8 cellular contexts compared by ENCODE assay signal in the genomic region with DNA sequence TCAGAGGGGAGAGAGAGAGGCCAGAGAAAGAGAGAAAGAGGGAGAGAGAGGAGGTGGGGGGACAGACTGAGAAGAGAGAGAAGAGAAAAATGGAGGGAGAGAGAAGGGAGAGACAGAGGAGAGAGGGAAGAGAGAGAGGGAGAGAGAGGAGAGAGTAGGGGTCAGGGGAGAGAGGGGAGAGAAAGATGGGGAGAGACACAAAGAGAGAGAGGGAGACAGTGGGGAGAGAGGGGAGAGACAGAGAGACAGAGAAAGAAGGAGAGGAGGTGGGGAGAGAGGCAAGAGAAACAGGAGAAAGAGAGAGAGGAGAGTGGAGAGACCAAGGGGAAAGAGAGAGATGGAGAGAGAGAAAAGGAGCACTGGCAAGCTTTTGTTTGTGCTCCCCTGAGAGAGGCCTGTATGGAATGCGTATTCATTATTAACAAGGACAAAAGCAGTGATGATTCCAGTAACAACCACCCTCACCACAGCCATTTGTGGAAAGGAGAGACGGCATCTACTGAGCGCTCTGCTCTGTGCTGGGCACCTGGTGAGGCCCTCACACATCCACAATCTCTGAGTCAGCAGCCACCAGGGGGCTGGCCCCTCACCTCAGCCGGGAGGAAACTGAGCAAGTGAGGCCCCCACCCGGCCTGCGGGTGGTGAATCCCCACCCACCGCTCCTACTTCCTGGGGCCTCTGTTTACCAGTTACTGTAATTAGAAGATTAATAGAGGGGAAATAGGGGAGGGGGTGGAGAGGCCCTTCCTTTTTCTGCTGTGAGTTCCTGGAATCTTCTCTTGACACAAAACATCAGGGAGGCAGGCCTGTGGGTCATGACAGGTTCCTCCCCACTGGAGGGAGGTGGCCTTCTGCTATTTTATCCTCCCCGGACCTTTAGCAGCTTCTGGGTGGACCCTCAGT. TPM values are rescaled to one million over a fixed set of nuclear protein-coding genes. Genes with fewer than 3 reads are reported as not detected.
DNase-seq lines count a peak whose midpoint lies in the region; TF ChIP-seq lines count a peak whose summit lies in the region.

No MANE protein-coding gene starts in this region.

- H3K4me1 Mint-ChIP-seq in IgD-negative memory B cell: peaks cover 11 to 28% (median 20%) of the 10 kb centered on the region in 3 donors

- no peaks in the 10 kb centered on the region for H3K9me3 Mint-ChIP-seq in IgD-negative memory B cell

- CTCF ChIA-PET in HEK293T (lab: Yijun Ruan, JAX): interaction anchor here (0.7 to 0.9 kb wide), 2 partner anchors 14 to 40 kb away, joined by 3 to 4 read pairs; no protein-coding TSS in a partner anchor

- POLR2A ChIA-PET in HEK293T (lab: Yijun Ruan, JAX): interaction anchor here (1.1 to 1.4 kb wide), 2 partner anchors 19 to 26 kb away, joined by 3 to 5 read pairs; no protein-coding TSS in a partner anchor

- H3K36me3 Mint-ChIP-seq in IgD-negative memory B cell: no peaks in the 10 kb centered on the region

- peak overlapping the region in 3 of 4 donors; percentile 30 to 76 (median 65) for H3K4me3 Mint-ChIP-seq in IgD-negative memory B cell

- H3K27ac Mint-ChIP-seq in IgD-negative memory B cell: peak overlapping the region in 2 of 3 donors; percentile 63 to 83

- H3K27me3 Mint-ChIP-seq in IgD-negative memory B cell: peaks cover 7% of the 10 kb centered on the region

- TF ChIP-seq POLR2A in erythroblast (IDR thresholded peaks at IDR 0.05; ENCODE audit: low read length): no peak

- peak; percentile 59 for DNase-seq in activated CD4-positive, alpha-beta T cell treated with anti-CD3 and anti-CD28 coated beads, Interleukin-2, amount 50 U/mL, for 1 hour
- peak; percentile 69 to 71 for DNase-seq in erythroblast (lab: John Stamatoyannopoulos, UW)
- DNase-seq in stimulated activated CD4-positive, alpha-beta T cell treated with anti-CD3 and anti-CD28 coated beads, TNF-alpha, amount 100 ng/mL, for 24 hours (ENCODE audit: low read depth in 3 of 3): peak; percentile 52 to 85 (median 60)
- no peak for DNase-seq in DMS53 (lab: John Stamatoyannopoulos, UW)
- no peak for DNase-seq in HEK293T (ENCODE audit: extremely low spot score)
- DNase-seq in kidney tubule cell (ENCODE audit: low spot score): no peak
- no peak for DNase-seq in NOMO-1 (lab: John Stamatoyannopoulos, UW; ENCODE audit: unreplicated experiment in 2 of 2)

TF ChIP-seq in HEK293T, 16 proteins besides CTCF, POLR2A, EP300 and RAD21:
- TF ChIP-seq TARDBP (IDR thresholded peaks at IDR 0.05) (no peak), BHLHE40 (IDR thresholded peaks at IDR 0.05; ENCODE audit: borderline replicate concordance) (no peak), FOXA1 (IDR thresholded peaks at IDR 0.05) (no peak), SUZ12 (IDR thresholded peaks at IDR 0.05) (no peak), FOXK2 (IDR thresholded peaks at IDR 0.05) (no peak), ZNF384 (IDR thresholded peaks at IDR 0.05) (no peak), NFRKB (IDR thresholded peaks at IDR 0.05) (no peak), L3MBTL2 (conservative IDR thresholded peaks at IDR 0.05) (no peak), LEF1 (IDR thresholded peaks at IDR 0.05; ENCODE audit: borderline replicate concordance) (no peak), SP1 (IDR thresholded peaks at IDR 0.05) (no peak), ELF4 (IDR thresholded peaks at IDR 0.05) (no peak), HDGF (IDR thresholded peaks at IDR 0.05; ENCODE audit: borderline replicate concordance) (no peak), ARNT (IDR thresholded peaks at IDR 0.05) (no peak), CTBP1 (IDR thresholded peaks at IDR 0.05; ENCODE audit: borderline replicate concordance) (no peak), FOXM1 (IDR thresholded peaks at IDR 0.05; ENCODE audit: borderline replicate concordance) (no peak)
- TF ChIP-seq, protein P1, sequence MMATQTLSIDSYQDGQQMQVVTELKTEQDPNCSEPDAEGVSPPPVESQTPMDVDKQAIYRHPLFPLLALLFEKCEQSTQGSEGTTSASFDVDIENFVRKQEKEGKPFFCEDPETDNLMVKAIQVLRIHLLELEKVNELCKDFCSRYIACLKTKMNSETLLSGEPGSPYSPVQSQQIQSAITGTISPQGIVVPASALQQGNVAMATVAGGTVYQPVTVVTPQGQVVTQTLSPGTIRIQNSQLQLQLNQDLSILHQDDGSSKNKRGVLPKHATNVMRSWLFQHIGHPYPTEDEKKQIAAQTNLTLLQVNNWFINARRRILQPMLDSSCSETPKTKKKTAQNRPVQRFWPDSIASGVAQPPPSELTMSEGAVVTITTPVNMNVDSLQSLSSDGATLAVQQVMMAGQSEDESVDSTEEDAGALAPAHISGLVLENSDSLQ (IDR thresholded peaks at IDR 0.05): no peak
TF ChIP-seq in HEK293T: peak in this region for 0.

RNA-seq across cellular contexts. Expression of gene MIAT, which starts 14.7 kb away (rescaled TPM):
- 0.93 TPM for polyA plus RNA-seq in IgD-negative memory B cell

RNA-seq across cellular contexts. Expression of gene CRYBA4, which starts 21.0 kb away (rescaled TPM):
- polyA plus RNA-seq in IgD-negative memory B cell: not detected

RNA-seq across cellular contexts. Expression of gene CRYBB1, which starts 24.9 kb away (rescaled TPM):
- 1.0 TPM for polyA plus RNA-seq in IgD-negative memory B cell

RNA-seq across cellular contexts. Expression of gene TPST2, which starts 52.8 kb away (rescaled TPM):
- polyA plus RNA-seq in IgD-negative memory B cell: 34.7 TPM

Comparison
In these comparisons a context has a peak if more than half of its experiments do, and no peak if none do; other contexts are left out.
1. DNase-seq: peak in activated CD4-positive, alpha-beta T cell treated with anti-CD3 and anti-CD28 coated beads, Interleukin-2, amount 50 U/mL, for 1 hour (single experiment), erythroblast (2 of 2) and stimulated activated CD4-positive, alpha-beta T cell treated with anti-CD3 and anti-CD28 coated beads, TNF-alpha, amount 100 ng/mL, for 24 hours (3 of 3); none in DMS53 (single experiment), HEK293T (single experiment), kidney tubule cell (single experiment) and NOMO-1 (0 of 2).